ENCODE assay signal across 17 cellular contexts in the genomic region with DNA sequence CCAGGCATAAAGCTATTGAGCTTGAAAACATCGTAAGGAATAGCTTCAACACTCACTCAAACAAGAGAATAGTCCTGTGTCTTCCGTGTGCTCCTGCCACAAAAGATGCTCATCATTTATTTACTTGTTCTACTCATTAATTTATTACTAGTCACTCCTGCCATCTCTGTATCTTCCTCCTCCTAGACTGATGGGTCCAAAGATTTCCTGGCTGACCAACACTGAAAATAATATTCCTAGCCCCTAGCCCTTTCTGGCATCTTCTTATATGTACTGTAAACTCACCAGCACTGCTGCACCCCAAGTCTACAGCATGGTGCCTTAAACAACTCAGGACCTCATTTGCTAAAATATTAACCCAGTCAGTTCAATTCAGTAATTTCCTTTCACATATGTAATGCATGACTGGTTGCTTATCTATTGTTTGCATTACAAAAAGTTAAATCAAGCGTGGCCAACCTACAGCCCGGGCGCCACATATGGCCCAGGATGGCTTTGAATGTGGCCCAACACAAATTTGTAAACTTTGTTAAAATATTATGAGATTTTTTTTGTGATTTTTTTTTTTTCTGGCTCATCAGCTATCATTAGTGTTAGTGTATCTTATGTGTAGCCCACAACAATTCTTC.
A peak's percentile ranks its signal among the peaks of the same experiment; 100 is the strongest.
DNase-seq lines count a peak whose midpoint lies in the region; ATAC-seq and TF ChIP-seq lines count a peak whose summit lies in the region.
"Had no signal": no experiment of that assay in that cellular context is flagged by ENCODE, and none has a peak within 500 bp of the region (broad histone marks: within the 10 kb centered on the region; RNA-seq: fewer than 3 reads in every experiment).

No MANE protein-coding gene starts in this region.

- H3K9me3 ChIP-seq in CD4-positive, alpha-beta T cell (ENCODE audit: control insufficient read depth, low read length): no peaks in the 10 kb centered on the region
- H3K9me3 ChIP-seq: right atrium auricular region had no signal

- TF ChIP-seq CTCF in HFFc6 (IDR thresholded peaks at IDR 0.05) (no peak), WTC11 (IDR thresholded peaks at IDR 0.05) (no peak)
- TF ChIP-seq CTCF in CD4-positive, alpha-beta T cell (IDR thresholded peaks at IDR 0.05): no peak

- no peaks in the 10 kb centered on the region for H3K9me3 Mint-ChIP-seq in activated naive CD4-positive, alpha-beta T cell treated with anti-CD3 and anti-CD28 coated beads, Interleukin-2, amount 50 U/mL, for 24 hours
- H3K9me3 Mint-ChIP-seq in activated naive CD4-positive, alpha-beta T cell treated with anti-CD3 and anti-CD28 coated beads for 36 hours: no peaks in the 10 kb centered on the region
- H3K9me3 Mint-ChIP-seq in HFFc6 (no peaks in the 10 kb centered on the region), WTC11 (no peaks in the 10 kb centered on the region)
- H3K9me3 Mint-ChIP-seq in CD4-positive, alpha-beta T cell: no peaks in the 10 kb centered on the region
- H3K9me3 Mint-ChIP-seq: activated CD4-positive, alpha-beta T cell treated with anti-CD3 and anti-CD28 coated beads, Interleukin-2, amount 10 ng/mL, durations not matched to agents 7 days and 5 days had no signal

- peaks cover 5% of the 10 kb centered on the region for H3K4me1 Mint-ChIP-seq in activated naive CD4-positive, alpha-beta T cell treated with anti-CD3 and anti-CD28 coated beads, Interleukin-2, amount 50 U/mL, for 24 hours
- peaks cover 5% of the 10 kb centered on the region for H3K4me1 Mint-ChIP-seq in activated naive CD4-positive, alpha-beta T cell treated with anti-CD3 and anti-CD28 coated beads for 36 hours (ENCODE audit: low read depth)
- H3K4me1 Mint-ChIP-seq in HFFc6 (ENCODE audit: low read depth): peaks cover 36% of the 10 kb centered on the region
- peaks cover 18% of the 10 kb centered on the region for H3K4me1 Mint-ChIP-seq in WTC11
- no peaks in the 10 kb centered on the region for H3K4me1 Mint-ChIP-seq in CD4-positive, alpha-beta T cell (ENCODE audit: low read depth)

- peaks cover 17% of the 10 kb centered on the region for H3K36me3 Mint-ChIP-seq in activated naive CD4-positive, alpha-beta T cell treated with anti-CD3 and anti-CD28 coated beads, Interleukin-2, amount 50 U/mL, for 24 hours
- peaks cover 22% of the 10 kb centered on the region for H3K36me3 Mint-ChIP-seq in activated naive CD4-positive, alpha-beta T cell treated with anti-CD3 and anti-CD28 coated beads for 36 hours (ENCODE audit: low read depth)
- H3K36me3 Mint-ChIP-seq in HFFc6 (ENCODE audit: low read depth) (peaks cover 20% of the 10 kb centered on the region), WTC11 (peaks cover 6% of the 10 kb centered on the region)
- H3K36me3 Mint-ChIP-seq in CD4-positive, alpha-beta T cell (ENCODE audit: low read depth): peaks cover 37% of the 10 kb centered on the region

- no peak overlapping the region for H3K27ac ChIP-seq in CD4-positive, alpha-beta T cell (ENCODE audit: low read depth, low read length)
- H3K27ac ChIP-seq: right atrium auricular region, RWPE1 had no signal

- intact Hi-C loops in activated naive CD4-positive, alpha-beta T cell treated with anti-CD3 and anti-CD28 coated beads for 36 hours (cut with micrococcal nuclease): no loop called here
- intact Hi-C loops in CD4-positive, alpha-beta T cell (cut with DNase I, micrococcal nuclease): no loop called here
- intact Hi-C loops in posterior cingulate gyrus (cut with DNase I): no loop called here

- no peaks in the 10 kb centered on the region for H3K27me3 ChIP-seq in CD4-positive, alpha-beta T cell (ENCODE audit: control insufficient read depth, insufficient read depth, low read length)
- H3K27me3 ChIP-seq: right atrium auricular region had no signal

- DNase-seq in activated naive CD4-positive, alpha-beta T cell treated with anti-CD3 and anti-CD28 coated beads for 36 hours: no peak
- DNase-seq in HFFc6: no peak
- DNase-seq in WTC11 (ENCODE audit: low spot score): no peak
- DNase-seq in CD4-positive, alpha-beta T cell: no peak
- no peak for DNase-seq in posterior cingulate gyrus
- DNase-seq in germinal center (ENCODE audit: low spot score): no peak
- no peak for DNase-seq in T-helper 2 cell
- DNase-seq: ACHN; activated CD4-positive, alpha-beta T cell treated with anti-CD3 and anti-CD28 coated beads, Interleukin-2, amount 10 ng/mL, durations not matched to agents 7 days and 5 days; NCI-H187; NCI-H446 treated with DMSO at 0.1 percent for 48 hours; occipital lobe; stimulated activated CD4-positive, alpha-beta T cell treated with anti-CD3 and anti-CD28 coated beads, Interleukin-15, amount 100 ng/mL, for 24 hours had no signal

- CTCF ChIA-PET in activated naive CD4-positive, alpha-beta T cell treated with anti-CD3 and anti-CD28 coated beads for 36 hours (lab: Charles Lee): interaction anchor here (1.0 kb wide), 1 partner anchor 23 kb away, joined by 4 read pairs; no protein-coding TSS in a partner anchor
- CTCF ChIA-PET in WTC11 (lab: Charles Lee): interaction anchor here (0.7 kb wide), 1 partner anchor 31 kb away, joined by 3 read pairs; no protein-coding TSS in a partner anchor
- CTCF ChIA-PET in CD4-positive, alpha-beta T cell (lab: Charles Lee): interaction anchor here (2.5 kb wide), 1 partner anchor 23 kb away, joined by 8 read pairs; no protein-coding TSS in a partner anchor

- no peak overlapping the region for H3K4me3 Mint-ChIP-seq in activated naive CD4-positive, alpha-beta T cell treated with anti-CD3 and anti-CD28 coated beads, Interleukin-2, amount 50 U/mL, for 24 hours
- H3K4me3 Mint-ChIP-seq in activated naive CD4-positive, alpha-beta T cell treated with anti-CD3 and anti-CD28 coated beads for 36 hours: no peak overlapping the region
- H3K4me3 Mint-ChIP-seq in HFFc6 (no peak overlapping the region), WTC11 (no peak overlapping the region)
- no peak overlapping the region for H3K4me3 Mint-ChIP-seq in CD4-positive, alpha-beta T cell
- H3K4me3 Mint-ChIP-seq: activated CD4-positive, alpha-beta T cell treated with anti-CD3 and anti-CD28 coated beads, Interleukin-2, amount 10 ng/mL, durations not matched to agents 7 days and 5 days; activated naive CD8-positive, alpha-beta T cell had no signal

- H3K27me3 Mint-ChIP-seq in activated naive CD4-positive, alpha-beta T cell treated with anti-CD3 and anti-CD28 coated beads, Interleukin-2, amount 50 U/mL, for 24 hours: no peaks in the 10 kb centered on the region
- H3K27me3 Mint-ChIP-seq in activated naive CD4-positive, alpha-beta T cell treated with anti-CD3 and anti-CD28 coated beads for 36 hours (ENCODE audit: low read depth): no peaks in the 10 kb centered on the region
- H3K27me3 Mint-ChIP-seq in HFFc6 (ENCODE audit: insufficient read depth) (no peaks in the 10 kb centered on the region), WTC11 (ENCODE audit: low read depth) (no peaks in the 10 kb centered on the region)
- no peaks in the 10 kb centered on the region for H3K27me3 Mint-ChIP-seq in CD4-positive, alpha-beta T cell
- H3K27me3 Mint-ChIP-seq: activated CD4-positive, alpha-beta T cell treated with anti-CD3 and anti-CD28 coated beads, Interleukin-2, amount 10 ng/mL, durations not matched to agents 7 days and 5 days; activated naive CD8-positive, alpha-beta T cell had no signal

- POLR2A ChIA-PET in WTC11 (lab: Charles Lee): no interaction called here
- POLR2A ChIA-PET in CD4-positive, alpha-beta T cell (lab: Charles Lee): no interaction called here

- no peak for ATAC-seq in WTC11
- ATAC-seq in CD4-positive, alpha-beta T cell (ENCODE audit: poor library complexity): no peak

- peak overlapping the region; percentile 72 for H3K27ac Mint-ChIP-seq in activated naive CD4-positive, alpha-beta T cell treated with anti-CD3 and anti-CD28 coated beads, Interleukin-2, amount 50 U/mL, for 24 hours
- no peak overlapping the region for H3K27ac Mint-ChIP-seq in activated naive CD4-positive, alpha-beta T cell treated with anti-CD3 and anti-CD28 coated beads for 36 hours
- peak overlapping the region; percentile 38; the same call in 1 of the 2 replicates for H3K27ac Mint-ChIP-seq in HFFc6
- H3K27ac Mint-ChIP-seq in WTC11: 0 out of 2 replicates have a peak overlapping the region, but pooled peaks have one; percentile 46
- no peak overlapping the region for H3K27ac Mint-ChIP-seq in CD4-positive, alpha-beta T cell
- H3K27ac Mint-ChIP-seq: activated CD4-positive, alpha-beta T cell treated with anti-CD3 and anti-CD28 coated beads, Interleukin-2, amount 10 ng/mL, durations not matched to agents 7 days and 5 days; activated naive CD8-positive, alpha-beta T cell had no signal

TF ChIP-seq in WTC11, 78 proteins besides CTCF, POLR2A, EP300 and RAD21 (continues in another document):
- TF ChIP-seq, protein P1, sequence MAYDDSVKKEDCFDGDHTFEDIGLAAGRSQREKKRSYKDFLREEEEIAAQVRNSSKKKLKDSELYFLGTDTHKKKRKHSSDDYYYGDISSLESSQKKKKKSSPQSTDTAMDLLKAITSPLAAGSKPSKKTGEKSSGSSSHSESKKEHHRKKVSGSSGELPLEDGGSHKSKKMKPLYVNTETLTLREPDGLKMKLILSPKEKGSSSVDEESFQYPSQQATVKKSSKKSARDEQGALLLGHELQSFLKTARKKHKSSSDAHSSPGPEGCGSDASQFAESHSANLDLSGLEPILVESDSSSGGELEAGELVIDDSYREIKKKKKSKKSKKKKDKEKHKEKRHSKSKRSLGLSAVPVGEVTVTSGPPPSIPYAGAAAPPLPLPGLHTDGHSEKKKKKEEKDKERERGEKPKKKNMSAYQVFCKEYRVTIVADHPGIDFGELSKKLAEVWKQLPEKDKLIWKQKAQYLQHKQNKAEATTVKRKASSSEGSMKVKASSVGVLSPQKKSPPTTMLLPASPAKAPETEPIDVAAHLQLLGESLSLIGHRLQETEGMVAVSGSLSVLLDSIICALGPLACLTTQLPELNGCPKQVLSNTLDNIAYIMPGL (CRISPR knock-in tag; IDR thresholded peaks at IDR 0.05): no peak
- TF ChIP-seq JAZF1 (CRISPR knock-in tag; IDR thresholded peaks at IDR 0.05): no peak

Comparison
In these comparisons a context has a peak if more than half of its experiments do, and no peak if none do; other contexts are left out.
1. H3K27ac Mint-ChIP-seq: peak in activated naive CD4-positive, alpha-beta T cell treated with anti-CD3 and anti-CD28 coated beads, Interleukin-2, amount 50 U/mL, for 24 hours (single experiment), HFFc6 (single experiment) and WTC11 (single experiment); none in activated naive CD4-positive, alpha-beta T cell treated with anti-CD3 and anti-CD28 coated beads for 36 hours (single experiment) and CD4-positive, alpha-beta T cell (single experiment).